In genomic region chr7:80385512-80385911, GRCh38 we compare ENCODE assay signal across 22 cellular contexts.
DNase-seq lines count a peak whose midpoint lies in the region; ATAC-seq and TF ChIP-seq lines count a peak whose summit lies in the region.
"Had no signal": no experiment of that assay in that cellular context is flagged by ENCODE, and none has a peak within 500 bp of the region (broad histone marks: within the 10 kb centered on the region; RNA-seq: fewer than 3 reads in every experiment).

No MANE protein-coding gene starts in this region.

- no peak overlapping the region for H3K4me3 ChIP-seq in left ventricle myocardium inferior
- H3K4me3 ChIP-seq in heart left ventricle, result no peak overlapping the region
- no peak overlapping the region for H3K4me3 ChIP-seq in mucosa of descending colon
- H3K4me3 ChIP-seq: ascending aorta, MG63 had no signal

- TF ChIP-seq POLR2A in heart left ventricle (IDR thresholded peaks at IDR 0.05), result no peak

- H3K27ac ChIP-seq in left ventricle myocardium inferior (replicated peaks), result peak overlapping the region; percentile 14
- H3K27ac ChIP-seq in heart left ventricle, result no peak overlapping the region
- H3K27ac ChIP-seq: ascending aorta had no signal

- H3K9me3 ChIP-seq in left ventricle myocardium inferior (replicated peaks), result no peaks in the 10 kb centered on the region
- no peaks in the 10 kb centered on the region for H3K9me3 ChIP-seq in heart left ventricle
- no peaks in the 10 kb centered on the region for H3K9me3 ChIP-seq in mucosa of descending colon
- H3K9me3 ChIP-seq: ascending aorta, MG63 had no signal

- DNase-seq in left ventricle myocardium inferior (no peak), heart left ventricle (no peak), fibroblast of the conjunctiva (ENCODE audit: low read depth) (peak; percentile 26), mucosa of descending colon (no peak), DMS114 treated with DMSO at 0.1 percent for 48 hours (lab: John Stamatoyannopoulos, UW; ENCODE audit: unreplicated experiment) (no peak), CD1c-positive myeloid dendritic cell (ENCODE audit: extremely low spot score) (no peak)
- DNase-seq: activated CD4-positive, CD25-positive, alpha-beta regulatory T cell treated with anti-CD3 and anti-CD28 coated beads, Interleukin-2, amount 50 U/mL, for 72 hours; activated CD8-positive, alpha-beta memory T cell treated with anti-CD3 and anti-CD28 coated beads, Interleukin-2, amount 10 ng/mL, durations not matched to agents 7 days and 5 days; activated gamma-delta T cell treated with Interleukin-2 at 50 U/mL for 16 hours; DND-41; foreskin melanocyte; HFFc6; mesendoderm; MG63; NCI-H187; NCI-H446 treated with DMSO at 0.1 percent for 48 hours; T-helper 1 cell; trophoblast cell had no signal

- intact Hi-C loops in left ventricle myocardium inferior (cut with micrococcal nuclease), result no loop called here
- intact Hi-C loops in heart left ventricle (cut with DNase I), result loop anchor here in 3 of 10 donors (5.0 to 10.0 kb wide), 3 partner anchors 48 to 291 kb away; partner anchors contain the start of gene GNAI1 (in 1 of the 3)
- intact Hi-C loops in mucosa of descending colon (cut with DNase I, micrococcal nuclease), result no loop called here

- H3K36me3 ChIP-seq in left ventricle myocardium inferior (no peaks in the 10 kb centered on the region), heart left ventricle (no peaks in the 10 kb centered on the region), mucosa of descending colon (ENCODE audit: low read depth) (no peaks in the 10 kb centered on the region)
- H3K36me3 ChIP-seq: ascending aorta, MG63 had no signal

- ATAC-seq in heart left ventricle (no peak), mucosa of descending colon (peak; percentile 87), HG03280 (IDR thresholded peaks at IDR 0.05; ENCODE audit: unreplicated experiment) (no peak), GM18909 (IDR thresholded peaks at IDR 0.05; ENCODE audit: poor library complexity, unreplicated experiment) (no peak)
- ATAC-seq: activated CD8-positive, alpha-beta memory T cell treated with anti-CD3 and anti-CD28 coated beads, Interleukin-2, amount 10 ng/mL, durations not matched to agents 7 days and 5 days; Right ventricle myocardium inferior had no signal

- H3K4me1 ChIP-seq in left ventricle myocardium inferior (no peaks in the 10 kb centered on the region), heart left ventricle (peaks cover 0 to 10% (median 0%) of the 10 kb centered on the region in 12 donors), mucosa of descending colon (ENCODE audit: low read depth) (peaks cover 8% of the 10 kb centered on the region)

- H3K27me3 ChIP-seq in left ventricle myocardium inferior (ENCODE audit: low read depth) (no peaks in the 10 kb centered on the region), heart left ventricle (no peaks in the 10 kb centered on the region)
- H3K27me3 ChIP-seq: ascending aorta, MG63 had no signal

- no peak for TF ChIP-seq CTCF in left ventricle myocardium inferior (IDR thresholded peaks at IDR 0.05; ENCODE audit: borderline replicate concordance)
- TF ChIP-seq CTCF in heart left ventricle (IDR thresholded peaks at IDR 0.05), result no peak
- no peak for TF ChIP-seq CTCF in mucosa of descending colon (IDR thresholded peaks at IDR 0.05)
